8 cellular contexts compared by ENCODE assay signal in the genomic region with DNA sequence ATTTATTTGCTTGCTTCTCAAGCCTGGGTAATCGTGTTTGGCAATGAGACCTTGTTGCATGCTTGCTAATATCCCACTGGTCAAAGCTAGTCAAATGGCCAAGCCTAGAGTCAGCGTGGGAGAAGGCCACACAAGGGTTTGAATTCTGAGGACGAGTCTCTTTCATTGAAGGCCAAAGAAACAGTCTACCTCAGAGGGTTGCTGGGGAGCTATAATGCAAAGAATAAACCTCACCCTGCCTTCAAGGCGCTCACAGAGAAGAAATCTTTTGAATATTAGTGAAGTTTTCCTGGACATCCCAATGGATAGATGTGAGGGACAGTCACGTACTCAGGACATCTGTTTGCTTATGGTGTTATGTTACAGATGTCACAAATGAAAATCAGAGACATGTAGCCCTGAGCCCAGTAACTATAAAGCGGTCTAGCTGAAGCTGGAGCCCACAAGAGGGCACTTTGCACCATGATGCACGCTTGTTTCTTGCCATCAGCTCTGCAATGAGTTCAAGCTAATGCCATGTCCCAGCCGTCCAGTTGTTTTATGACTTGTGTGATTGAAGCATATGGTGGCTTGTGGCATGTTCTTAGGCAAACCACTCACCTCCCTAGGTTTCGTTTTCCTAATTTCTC. TPM values are rescaled to one million over a fixed set of nuclear protein-coding genes. Genes with fewer than 3 reads are reported as not detected.
DNase-seq lines count a peak whose midpoint lies in the region; ATAC-seq, FAIRE-seq and TF ChIP-seq lines count a peak whose summit lies in the region.

No MANE protein-coding gene starts in this region.

- TF ChIP-seq CTCF in DOHH2 (IDR thresholded peaks at IDR 0.05; ENCODE audit: low read depth, low read length, poor library complexity, severe bottlenecking) (peak; percentile 68), bronchial epithelial cell (IDR thresholded peaks at IDR 0.05; ENCODE audit: insufficient read depth, low read length, severe bottlenecking) (peak; percentile 62)

- H3F3A ChIP-seq in DOHH2 (ENCODE audit: control insufficient read depth, insufficient read depth) = no peaks in the 10 kb centered on the region

- H3K79me2 ChIP-seq in DOHH2 (ENCODE audit: control insufficient read depth, low read length) = no peaks in the 10 kb centered on the region

- peaks cover 12% of the 10 kb centered on the region for H3K4me1 ChIP-seq in DOHH2 (ENCODE audit: control insufficient read depth, low read length)

- no peak overlapping the region for H3K27ac ChIP-seq in DOHH2 (ENCODE audit: low read depth, low read length)

- H3K27me3 ChIP-seq in DOHH2 (ENCODE audit: control insufficient read depth, low read length) (peaks cover 14% of the 10 kb centered on the region), bronchial epithelial cell (ENCODE audit: control insufficient read depth, insufficient read depth, low read length) (no peaks in the 10 kb centered on the region)

- peak; percentile 94 for ATAC-seq in GM21367 (IDR thresholded peaks at IDR 0.05; ENCODE audit: unreplicated experiment)
- peak; percentile 91 for ATAC-seq in left colon

- FAIRE-seq in HTR-8/SVneo (lab: Jason Lieb, UNC) = peak; percentile 40
- peak; percentile 43 for FAIRE-seq in bronchial epithelial cell (lab: Jason Lieb, UNC)

- no peaks in the 10 kb centered on the region for H3K9me2 ChIP-seq in DOHH2 (replicated peaks; ENCODE audit: control insufficient read depth, low read length)

- peak overlapping the region; percentile 65 for H3K4me2 ChIP-seq in DOHH2 (ENCODE audit: low read length)

- no peaks in the 10 kb centered on the region for H3K9me3 ChIP-seq in DOHH2 (ENCODE audit: control insufficient read depth, insufficient read depth, low read length)

- intact Hi-C loops in left colon (cut with DNase I, micrococcal nuclease) = loop anchor here in 1 of 2 donors (5.0 kb wide), 1 partner anchor 69 kb away; no protein-coding TSS in a partner anchor

- H3K4me3 ChIP-seq in DOHH2 (ENCODE audit: low read length) = peak overlapping the region; percentile 59; the same call in 1 of the 2 replicates
- no peak overlapping the region for H3K4me3 ChIP-seq in bronchial epithelial cell (ENCODE audit: low read depth, low read length)

- H3K36me3 ChIP-seq in DOHH2 (ENCODE audit: control insufficient read depth, low read length) (no peaks in the 10 kb centered on the region), bronchial epithelial cell (ENCODE audit: control insufficient read depth, insufficient read depth, low read length) (no peaks in the 10 kb centered on the region)

- peak; percentile 46 for DNase-seq in HTR-8/SVneo (ENCODE audit: insufficient read length, low spot score)
- DNase-seq in SK-N-DZ (ENCODE audit: low spot score) = peak; percentile 48
- peak; percentile 61 for DNase-seq in bronchial epithelial cell (ENCODE audit: low read depth)
- DNase-seq in left colon = peak; percentile 75 to 82
- peak; percentile 32 for DNase-seq in stimulated activated CD8-positive, alpha-beta memory T cell treated with anti-CD3 and anti-CD28 coated beads, Interleukin-4, amount 100 ng/mL, for 48 hours
- no peak for DNase-seq in NCI-H446 treated with DMSO at 0.1 percent for 48 hours (lab: John Stamatoyannopoulos, UW)

- H4K20me1 ChIP-seq in DOHH2 (ENCODE audit: control insufficient read depth, insufficient read depth, low read depth, low read length) = no peaks in the 10 kb centered on the region

RNA-seq across cellular contexts. Expression of gene TLR3, which starts 1.1 kb away (rescaled TPM):
- not detected in 2 replicates for polyA plus RNA-seq in SK-N-DZ (2014; cell fraction: cytosol; rRNA removed)
- polyA plus RNA-seq in SK-N-DZ (2014; cell fraction: nucleus; rRNA removed) = not detected in 2 replicates
- total RNA-seq in bronchial epithelial cell = 0.26 and 0.38 TPM in 2 replicates
- 10 to 100 TPM; 29.0 to 30.4 TPM for total RNA-seq in left colon

RNA-seq across cellular contexts. Expression of gene FAM149A, which starts 36.6 kb away (rescaled TPM):
- polyA plus RNA-seq in SK-N-DZ (2014; cell fraction: cytosol; rRNA removed) = 0.13 and 0.96 TPM in 2 replicates
- 0.40 and 1.1 TPM in 2 replicates for polyA plus RNA-seq in SK-N-DZ (2014; cell fraction: nucleus; rRNA removed)
- total RNA-seq in bronchial epithelial cell (0.26 and 0.64 TPM in 2 replicates), left colon (10 to 100 TPM; 15.2 to 18.4 TPM)

Comparison
In these comparisons a context has a peak if more than half of its experiments do, and no peak if none do; other contexts are left out.
1. RNA of gene TLR3, which starts 1.1 kb away (total RNA-seq): 29.0 to 30.4 TPM in left colon; 0.26 to 0.38 TPM in bronchial epithelial cell; every median in the first group is over 10 times any median in the second.